ENCODE assay signal across 1 cellular context in the genomic region with DNA sequence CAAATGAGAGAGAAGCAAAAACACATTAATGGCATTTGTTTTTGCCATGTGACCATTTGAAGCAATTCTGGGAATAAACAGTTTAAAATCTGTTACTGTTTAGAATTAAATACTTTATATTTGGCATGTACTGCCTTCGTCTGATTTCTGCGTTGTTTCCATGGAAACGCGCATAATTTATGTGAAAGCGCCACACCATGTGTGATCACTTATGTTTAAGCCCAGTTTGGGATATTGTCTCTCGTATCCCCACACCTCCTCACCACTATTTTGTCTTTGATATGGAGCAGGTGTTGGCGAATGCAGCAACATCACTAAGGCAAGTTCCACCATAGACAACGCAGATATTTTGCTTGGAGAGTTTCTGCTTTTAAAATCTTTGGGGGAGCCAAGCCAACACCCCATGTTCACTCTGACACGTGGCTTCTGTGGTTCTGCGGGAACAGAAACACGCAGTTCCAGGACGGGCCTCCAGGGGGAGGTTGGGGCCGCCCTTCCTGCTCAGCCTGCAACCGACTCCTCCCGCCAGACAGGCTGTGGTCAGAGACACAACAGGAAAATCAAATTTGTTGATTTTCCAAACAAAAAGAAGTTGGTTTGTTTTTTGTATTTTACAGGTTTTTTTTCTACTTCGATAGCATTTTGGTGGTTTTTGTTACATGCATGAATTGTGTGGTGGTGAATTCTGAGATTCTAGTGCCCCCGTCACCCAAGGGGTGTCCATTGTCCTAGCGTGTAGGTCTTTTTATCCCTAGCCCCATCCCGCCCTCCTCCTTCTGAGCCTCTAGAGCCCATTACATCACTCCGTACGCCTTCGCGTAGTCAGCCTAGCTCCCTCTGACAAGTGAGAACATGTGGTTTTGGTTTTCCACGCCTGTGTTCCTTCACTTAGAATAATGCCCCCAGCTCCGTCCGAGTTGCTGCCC.
A peak's percentile ranks its signal among the peaks of the same experiment; 100 is the strongest.
TF ChIP-seq lines count a peak whose summit lies in the region.

No MANE protein-coding gene starts in this region.

TF ChIP-seq in K562, 482 proteins besides CTCF, POLR2A, EP300 and RAD21 (continued from another document and continues in another):
- no peak for TF ChIP-seq ZNF699 (CRISPR knock-in tag; IDR thresholded peaks at IDR 0.05; ENCODE audit: insufficient replicate concordance)
- no peak for TF ChIP-seq ESRRB (CRISPR knock-in tag; IDR thresholded peaks at IDR 0.05; ENCODE audit: borderline replicate concordance)
- TF ChIP-seq SRSF7 (optimal IDR thresholded peaks at IDR 0.05; ENCODE audit: low read depth, low read length), result no peak
- TF ChIP-seq, protein P1, sequence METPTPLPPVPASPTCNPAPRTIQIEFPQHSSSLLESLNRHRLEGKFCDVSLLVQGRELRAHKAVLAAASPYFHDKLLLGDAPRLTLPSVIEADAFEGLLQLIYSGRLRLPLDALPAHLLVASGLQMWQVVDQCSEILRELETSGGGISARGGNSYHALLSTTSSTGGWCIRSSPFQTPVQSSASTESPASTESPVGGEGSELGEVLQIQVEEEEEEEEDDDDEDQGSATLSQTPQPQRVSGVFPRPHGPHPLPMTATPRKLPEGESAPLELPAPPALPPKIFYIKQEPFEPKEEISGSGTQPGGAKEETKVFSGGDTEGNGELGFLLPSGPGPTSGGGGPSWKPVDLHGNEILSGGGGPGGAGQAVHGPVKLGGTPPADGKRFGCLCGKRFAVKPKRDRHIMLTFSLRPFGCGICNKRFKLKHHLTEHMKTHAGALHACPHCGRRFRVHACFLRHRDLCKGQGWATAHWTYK (CRISPR knock-in tag; IDR thresholded peaks at IDR 0.05), result no peak
- TF ChIP-seq ATF1 (CRISPR knock-in tag; IDR thresholded peaks at IDR 0.05), result no peak
- 0 out of 2 replicates have a peak, but pooled peaks have one; percentile 24 for TF ChIP-seq ATF1 (tag; IDR thresholded peaks at IDR 0.05)
- no peak for TF ChIP-seq MEF2A (IDR thresholded peaks at IDR 0.05; ENCODE audit: control insufficient read depth, low read depth, low read length)
- TF ChIP-seq, protein P2, sequence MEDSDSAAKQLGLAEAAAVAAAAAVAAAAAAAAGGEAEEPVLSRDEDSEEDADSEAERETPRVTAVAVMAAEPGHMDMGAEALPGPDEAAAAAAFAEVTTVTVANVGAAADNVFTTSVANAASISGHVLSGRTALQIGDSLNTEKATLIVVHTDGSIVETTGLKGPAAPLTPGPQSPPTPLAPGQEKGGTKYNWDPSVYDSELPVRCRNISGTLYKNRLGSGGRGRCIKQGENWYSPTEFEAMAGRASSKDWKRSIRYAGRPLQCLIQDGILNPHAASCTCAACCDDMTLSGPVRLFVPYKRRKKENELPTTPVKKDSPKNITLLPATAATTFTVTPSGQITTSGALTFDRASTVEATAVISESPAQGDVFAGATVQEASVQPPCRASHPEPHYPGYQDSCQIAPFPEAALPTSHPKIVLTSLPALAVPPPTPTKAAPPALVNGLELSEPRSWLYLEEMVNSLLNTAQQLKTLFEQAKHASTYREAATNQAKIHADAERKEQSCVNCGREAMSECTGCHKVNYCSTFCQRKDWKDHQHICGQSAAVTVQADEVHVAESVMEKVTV (CRISPR knock-in tag; IDR thresholded peaks at IDR 0.05), result peak; percentile 52
- TF ChIP-seq POU5F1 (IDR thresholded peaks at IDR 0.05; ENCODE audit: borderline replicate concordance, low read depth, low read length, partially characterized antibody), result no peak
- no peak for TF ChIP-seq ARID2 (IDR thresholded peaks at IDR 0.05)
- TF ChIP-seq, protein P3, sequence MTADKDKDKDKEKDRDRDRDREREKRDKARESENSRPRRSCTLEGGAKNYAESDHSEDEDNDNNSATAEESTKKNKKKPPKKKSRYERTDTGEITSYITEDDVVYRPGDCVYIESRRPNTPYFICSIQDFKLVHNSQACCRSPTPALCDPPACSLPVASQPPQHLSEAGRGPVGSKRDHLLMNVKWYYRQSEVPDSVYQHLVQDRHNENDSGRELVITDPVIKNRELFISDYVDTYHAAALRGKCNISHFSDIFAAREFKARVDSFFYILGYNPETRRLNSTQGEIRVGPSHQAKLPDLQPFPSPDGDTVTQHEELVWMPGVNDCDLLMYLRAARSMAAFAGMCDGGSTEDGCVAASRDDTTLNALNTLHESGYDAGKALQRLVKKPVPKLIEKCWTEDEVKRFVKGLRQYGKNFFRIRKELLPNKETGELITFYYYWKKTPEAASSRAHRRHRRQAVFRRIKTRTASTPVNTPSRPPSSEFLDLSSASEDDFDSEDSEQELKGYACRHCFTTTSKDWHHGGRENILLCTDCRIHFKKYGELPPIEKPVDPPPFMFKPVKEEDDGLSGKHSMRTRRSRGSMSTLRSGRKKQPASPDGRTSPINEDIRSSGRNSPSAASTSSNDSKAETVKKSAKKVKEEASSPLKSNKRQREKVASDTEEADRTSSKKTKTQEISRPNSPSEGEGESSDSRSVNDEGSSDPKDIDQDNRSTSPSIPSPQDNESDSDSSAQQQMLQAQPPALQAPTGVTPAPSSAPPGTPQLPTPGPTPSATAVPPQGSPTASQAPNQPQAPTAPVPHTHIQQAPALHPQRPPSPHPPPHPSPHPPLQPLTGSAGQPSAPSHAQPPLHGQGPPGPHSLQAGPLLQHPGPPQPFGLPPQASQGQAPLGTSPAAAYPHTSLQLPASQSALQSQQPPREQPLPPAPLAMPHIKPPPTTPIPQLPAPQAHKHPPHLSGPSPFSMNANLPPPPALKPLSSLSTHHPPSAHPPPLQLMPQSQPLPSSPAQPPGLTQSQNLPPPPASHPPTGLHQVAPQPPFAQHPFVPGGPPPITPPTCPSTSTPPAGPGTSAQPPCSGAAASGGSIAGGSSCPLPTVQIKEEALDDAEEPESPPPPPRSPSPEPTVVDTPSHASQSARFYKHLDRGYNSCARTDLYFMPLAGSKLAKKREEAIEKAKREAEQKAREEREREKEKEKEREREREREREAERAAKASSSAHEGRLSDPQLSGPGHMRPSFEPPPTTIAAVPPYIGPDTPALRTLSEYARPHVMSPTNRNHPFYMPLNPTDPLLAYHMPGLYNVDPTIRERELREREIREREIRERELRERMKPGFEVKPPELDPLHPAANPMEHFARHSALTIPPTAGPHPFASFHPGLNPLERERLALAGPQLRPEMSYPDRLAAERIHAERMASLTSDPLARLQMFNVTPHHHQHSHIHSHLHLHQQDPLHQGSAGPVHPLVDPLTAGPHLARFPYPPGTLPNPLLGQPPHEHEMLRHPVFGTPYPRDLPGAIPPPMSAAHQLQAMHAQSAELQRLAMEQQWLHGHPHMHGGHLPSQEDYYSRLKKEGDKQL (CRISPR knock-in tag; IDR thresholded peaks at IDR 0.05; ENCODE audit: borderline replicate concordance), result no peak
- no peak for TF ChIP-seq CEBPB (tag; IDR thresholded peaks at IDR 0.05)
- peak; percentile 5 for TF ChIP-seq MEIS2 (IDR thresholded peaks at IDR 0.05; ENCODE audit: partially characterized antibody)
- no peak for TF ChIP-seq SP1 (CRISPR knock-in tag; IDR thresholded peaks at IDR 0.05)
- no peak for TF ChIP-seq ZNF316 (IDR thresholded peaks at IDR 0.05)
- no peak for TF ChIP-seq NFYB (IDR thresholded peaks at IDR 0.05; ENCODE audit: extremely low read depth, insufficient read length)
- TF ChIP-seq ZNF584 (CRISPR knock-in tag; IDR thresholded peaks at IDR 0.05; ENCODE audit: low read depth), result no peak
- no peak for TF ChIP-seq NUFIP1 (IDR thresholded peaks at IDR 0.05; ENCODE audit: partially characterized antibody)
- TF ChIP-seq ZNF134 (CRISPR knock-in tag; conservative IDR thresholded peaks at IDR 0.05), result no peak
- TF ChIP-seq, protein P4, sequence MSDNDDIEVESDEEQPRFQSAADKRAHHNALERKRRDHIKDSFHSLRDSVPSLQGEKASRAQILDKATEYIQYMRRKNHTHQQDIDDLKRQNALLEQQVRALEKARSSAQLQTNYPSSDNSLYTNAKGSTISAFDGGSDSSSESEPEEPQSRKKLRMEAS (CRISPR knock-in tag; IDR thresholded peaks at IDR 0.05), result peak; percentile 82
- TF ChIP-seq THRAP3 (IDR thresholded peaks at IDR 0.05; ENCODE audit: borderline replicate concordance), result no peak
- TF ChIP-seq, protein P5, sequence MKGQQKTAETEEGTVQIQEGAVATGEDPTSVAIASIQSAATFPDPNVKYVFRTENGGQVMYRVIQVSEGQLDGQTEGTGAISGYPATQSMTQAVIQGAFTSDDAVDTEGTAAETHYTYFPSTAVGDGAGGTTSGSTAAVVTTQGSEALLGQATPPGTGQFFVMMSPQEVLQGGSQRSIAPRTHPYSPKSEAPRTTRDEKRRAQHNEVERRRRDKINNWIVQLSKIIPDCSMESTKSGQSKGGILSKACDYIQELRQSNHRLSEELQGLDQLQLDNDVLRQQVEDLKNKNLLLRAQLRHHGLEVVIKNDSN (CRISPR knock-in tag; IDR thresholded peaks at IDR 0.05), result peak; percentile 79
- TF ChIP-seq, protein P6, sequence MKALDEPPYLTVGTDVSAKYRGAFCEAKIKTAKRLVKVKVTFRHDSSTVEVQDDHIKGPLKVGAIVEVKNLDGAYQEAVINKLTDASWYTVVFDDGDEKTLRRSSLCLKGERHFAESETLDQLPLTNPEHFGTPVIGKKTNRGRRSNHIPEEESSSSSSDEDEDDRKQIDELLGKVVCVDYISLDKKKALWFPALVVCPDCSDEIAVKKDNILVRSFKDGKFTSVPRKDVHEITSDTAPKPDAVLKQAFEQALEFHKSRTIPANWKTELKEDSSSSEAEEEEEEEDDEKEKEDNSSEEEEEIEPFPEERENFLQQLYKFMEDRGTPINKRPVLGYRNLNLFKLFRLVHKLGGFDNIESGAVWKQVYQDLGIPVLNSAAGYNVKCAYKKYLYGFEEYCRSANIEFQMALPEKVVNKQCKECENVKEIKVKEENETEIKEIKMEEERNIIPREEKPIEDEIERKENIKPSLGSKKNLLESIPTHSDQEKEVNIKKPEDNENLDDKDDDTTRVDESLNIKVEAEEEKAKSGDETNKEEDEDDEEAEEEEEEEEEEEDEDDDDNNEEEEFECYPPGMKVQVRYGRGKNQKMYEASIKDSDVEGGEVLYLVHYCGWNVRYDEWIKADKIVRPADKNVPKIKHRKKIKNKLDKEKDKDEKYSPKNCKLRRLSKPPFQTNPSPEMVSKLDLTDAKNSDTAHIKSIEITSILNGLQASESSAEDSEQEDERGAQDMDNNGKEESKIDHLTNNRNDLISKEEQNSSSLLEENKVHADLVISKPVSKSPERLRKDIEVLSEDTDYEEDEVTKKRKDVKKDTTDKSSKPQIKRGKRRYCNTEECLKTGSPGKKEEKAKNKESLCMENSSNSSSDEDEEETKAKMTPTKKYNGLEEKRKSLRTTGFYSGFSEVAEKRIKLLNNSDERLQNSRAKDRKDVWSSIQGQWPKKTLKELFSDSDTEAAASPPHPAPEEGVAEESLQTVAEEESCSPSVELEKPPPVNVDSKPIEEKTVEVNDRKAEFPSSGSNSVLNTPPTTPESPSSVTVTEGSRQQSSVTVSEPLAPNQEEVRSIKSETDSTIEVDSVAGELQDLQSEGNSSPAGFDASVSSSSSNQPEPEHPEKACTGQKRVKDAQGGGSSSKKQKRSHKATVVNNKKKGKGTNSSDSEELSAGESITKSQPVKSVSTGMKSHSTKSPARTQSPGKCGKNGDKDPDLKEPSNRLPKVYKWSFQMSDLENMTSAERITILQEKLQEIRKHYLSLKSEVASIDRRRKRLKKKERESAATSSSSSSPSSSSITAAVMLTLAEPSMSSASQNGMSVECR (CRISPR knock-in tag; IDR thresholded peaks at IDR 0.05), result 0 out of 2 replicates have a peak, but pooled peaks have one; percentile 40
- no peak for TF ChIP-seq KAT7 (CRISPR knock-in tag; IDR thresholded peaks at IDR 0.05; ENCODE audit: borderline replicate concordance)
- TF ChIP-seq SMAD3 (CRISPR knock-in tag; conservative IDR thresholded peaks at IDR 0.05), result no peak
- TF ChIP-seq, protein P7, sequence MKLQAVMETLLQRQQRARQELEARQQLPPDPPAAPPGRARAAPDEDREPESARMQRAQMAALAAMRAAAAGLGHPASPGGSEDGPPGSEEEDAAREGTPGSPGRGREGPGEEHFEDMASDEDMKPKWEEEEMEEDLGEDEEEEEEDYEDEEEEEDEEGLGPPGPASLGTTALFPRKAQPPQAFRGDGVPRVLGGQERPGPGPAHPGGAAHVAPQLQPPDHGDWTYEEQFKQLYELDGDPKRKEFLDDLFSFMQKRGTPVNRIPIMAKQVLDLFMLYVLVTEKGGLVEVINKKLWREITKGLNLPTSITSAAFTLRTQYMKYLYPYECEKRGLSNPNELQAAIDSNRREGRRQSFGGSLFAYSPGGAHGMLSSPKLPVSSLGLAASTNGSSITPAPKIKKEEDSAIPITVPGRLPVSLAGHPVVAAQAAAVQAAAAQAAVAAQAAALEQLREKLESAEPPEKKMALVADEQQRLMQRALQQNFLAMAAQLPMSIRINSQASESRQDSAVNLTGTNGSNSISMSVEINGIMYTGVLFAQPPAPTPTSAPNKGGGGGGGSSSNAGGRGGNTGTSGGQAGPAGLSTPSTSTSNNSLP (IDR thresholded peaks at IDR 0.05; ENCODE audit: borderline replicate concordance, low read depth, low read length), result no peak
- TF ChIP-seq CXXC5 (CRISPR knock-in tag; IDR thresholded peaks at IDR 0.05), result 0 out of 2 replicates have a peak, but pooled peaks have one; percentile 22
- no peak for TF ChIP-seq EGR1 (conservative IDR thresholded peaks at IDR 0.05)
- no peak for TF ChIP-seq MXI1 (IDR thresholded peaks at IDR 0.05; ENCODE audit: low read depth, low read length)
- peak; percentile 8 for TF ChIP-seq ZFP36 (IDR thresholded peaks at IDR 0.05; ENCODE audit: low read depth, low read length, partially characterized antibody)
- TF ChIP-seq, protein P8, sequence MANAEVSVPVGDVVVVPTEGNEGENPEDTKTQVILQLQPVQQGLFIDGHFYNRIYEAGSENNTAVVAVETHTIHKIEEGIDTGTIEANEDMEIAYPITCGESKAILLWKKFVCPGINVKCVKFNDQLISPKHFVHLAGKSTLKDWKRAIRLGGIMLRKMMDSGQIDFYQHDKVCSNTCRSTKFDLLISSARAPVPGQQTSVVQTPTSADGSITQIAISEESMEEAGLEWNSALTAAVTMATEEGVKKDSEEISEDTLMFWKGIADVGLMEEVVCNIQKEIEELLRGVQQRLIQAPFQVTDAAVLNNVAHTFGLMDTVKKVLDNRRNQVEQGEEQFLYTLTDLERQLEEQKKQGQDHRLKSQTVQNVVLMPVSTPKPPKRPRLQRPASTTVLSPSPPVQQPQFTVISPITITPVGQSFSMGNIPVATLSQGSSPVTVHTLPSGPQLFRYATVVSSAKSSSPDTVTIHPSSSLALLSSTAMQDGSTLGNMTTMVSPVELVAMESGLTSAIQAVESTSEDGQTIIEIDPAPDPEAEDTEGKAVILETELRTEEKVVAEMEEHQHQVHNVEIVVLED (CRISPR knock-in tag; IDR thresholded peaks at IDR 0.05), result no peak
- no peak for TF ChIP-seq HEY1 (CRISPR knock-in tag; IDR thresholded peaks at IDR 0.05; ENCODE audit: borderline replicate concordance)
- no peak for TF ChIP-seq SMARCA5 (IDR thresholded peaks at IDR 0.05)
- TF ChIP-seq ZNF24 (IDR thresholded peaks at IDR 0.05), result no peak
- TF ChIP-seq HDAC3 (IDR thresholded peaks at IDR 0.05; ENCODE audit: borderline replicate concordance, partially characterized antibody), result no peak
- no peak for TF ChIP-seq HNRNPL (IDR thresholded peaks at IDR 0.05; ENCODE audit: low read depth, low read length)
- TF ChIP-seq TAF1 (IDR thresholded peaks at IDR 0.05; ENCODE audit: control insufficient read depth, extremely low read depth, insufficient read depth, low read length, severe bottlenecking), result no peak
- no peak for TF ChIP-seq ZNF311 (CRISPR knock-in tag; IDR thresholded peaks at IDR 0.05)
- no peak for TF ChIP-seq NFATC3 (IDR thresholded peaks at IDR 0.05)
- no peak; a peak in 1 of 4 replicates for TF ChIP-seq SRF (CRISPR knock-in tag; IDR thresholded peaks at IDR 0.05)
- no peak for TF ChIP-seq XRCC3 (IDR thresholded peaks at IDR 0.05)
- TF ChIP-seq ESRRA (IDR thresholded peaks at IDR 0.05; ENCODE audit: borderline replicate concordance, low read depth), result peak; percentile 59; the same call in 1 of the 2 replicates
- TF ChIP-seq SETDB1 (IDR thresholded peaks at IDR 0.05; ENCODE audit: low read length), result no peak
- TF ChIP-seq CHD1 (IDR thresholded peaks at IDR 0.05; ENCODE audit: low read length), result no peak
- peak; percentile 83 for TF ChIP-seq RFX1 (IDR thresholded peaks at IDR 0.05)
